In genomic region chr1:28280501-28280900, GRCh38 we compare ENCODE assay signal across 1 cellular context.
A peak's percentile ranks its signal among the peaks of the same experiment; 100 is the strongest.
TF ChIP-seq lines count a peak whose summit lies in the region.

No MANE protein-coding gene starts in this region.

TF ChIP-seq in K562, 482 proteins besides CTCF, POLR2A, EP300 and RAD21:
- no peak for TF ChIP-seq POLR3G (IDR thresholded peaks at IDR 0.05; ENCODE audit: extremely low read depth, insufficient read length, insufficient replicate concordance)
- 0 out of 2 replicates have a peak, but pooled peaks have one; percentile 24 for TF ChIP-seq CBFB (CRISPR knock-in tag; IDR thresholded peaks at IDR 0.05)
- TF ChIP-seq RBM22 (IDR thresholded peaks at IDR 0.05; ENCODE audit: low read depth, low read length, poor library complexity, severe bottlenecking): peak; percentile 95
- TF ChIP-seq OTX1 (CRISPR knock-in tag; IDR thresholded peaks at IDR 0.05): 0 out of 2 replicates have a peak, but pooled peaks have one; percentile 13
- peak; percentile 72 for TF ChIP-seq POLR2G (IDR thresholded peaks at IDR 0.05; ENCODE audit: low read depth, low read length)
- TF ChIP-seq ZNF512 (tag; IDR thresholded peaks at IDR 0.05): no peak
- no peak for TF ChIP-seq FOSL1 (tag; conservative IDR thresholded peaks at IDR 0.05)
- TF ChIP-seq SMARCC2 (IDR thresholded peaks at IDR 0.05; ENCODE audit: low read depth): no peak
- TF ChIP-seq RBFOX2 (IDR thresholded peaks at IDR 0.05; ENCODE audit: low read depth, low read length): peak; percentile 33; the same call in 1 of the 2 replicates
- TF ChIP-seq MED1 (CRISPR knock-in tag; IDR thresholded peaks at IDR 0.05; ENCODE audit: borderline replicate concordance): no peak
